Comparison of ENCODE assay signal across 9 cellular contexts in the genomic region with DNA sequence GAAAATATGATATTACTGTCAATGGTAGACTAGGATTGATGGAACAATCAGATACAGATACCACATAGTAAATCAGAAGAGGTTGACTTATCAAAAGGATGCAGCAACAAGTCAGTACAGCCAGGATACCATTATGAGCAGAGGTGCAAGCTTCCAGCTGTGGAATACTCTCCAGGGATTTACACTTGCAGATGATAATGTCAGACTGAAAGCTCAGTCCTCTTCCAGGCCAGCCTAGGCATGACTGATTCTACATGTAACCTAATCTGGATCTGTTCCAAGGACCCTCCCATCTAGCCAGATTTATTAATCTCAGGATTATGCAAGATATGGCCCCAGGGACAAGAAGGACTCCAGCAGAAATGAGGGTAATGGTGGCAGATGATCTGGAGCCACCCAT. TPM values are rescaled to one million over a fixed set of nuclear protein-coding genes. Genes with fewer than 3 reads are reported as not detected.
DNase-seq lines count a peak whose midpoint lies in the region; ATAC-seq and TF ChIP-seq lines count a peak whose summit lies in the region.
"Had no signal": no experiment of that assay in that cellular context is flagged by ENCODE, and none has a peak within 500 bp of the region (broad histone marks: within the 10 kb centered on the region; RNA-seq: fewer than 3 reads in every experiment).

No MANE protein-coding gene starts in this region.

- H3K27ac Mint-ChIP-seq in T-helper 1 cell treated with Interleukin-12 subunit alpha and Interleukin-12 subunit beta and Interleukin-4 antibody, amounts not matched to agents 30 μg/mL and 1 μg/mL, for 36 hours: peak overlapping the region; percentile 78
- peak overlapping the region; percentile 93 for H3K27ac Mint-ChIP-seq in activated naive CD8-positive, alpha-beta T cell treated with anti-CD3 and anti-CD28 coated beads for 36 hours

- DNase-seq in T-helper 1 cell (no peak), NCI-H2171 (lab: John Stamatoyannopoulos, UW) (peak; percentile 78), gastrocnemius medialis (no peak), osteoblast (ENCODE audit: insufficient read length, low spot score, missing footprints) (no peak)
- DNase-seq in activated naive CD8-positive, alpha-beta T cell treated with anti-CD3 and anti-CD28 coated beads for 36 hours: no peak
- DNase-seq: NCI-H1436 had no signal

- H3K27me3 Mint-ChIP-seq in T-helper 1 cell treated with Interleukin-12 subunit alpha and Interleukin-12 subunit beta and Interleukin-4 antibody, amounts not matched to agents 30 μg/mL and 1 μg/mL, for 36 hours (ENCODE audit: low read depth): no peaks in the 10 kb centered on the region
- H3K27me3 Mint-ChIP-seq in activated naive CD8-positive, alpha-beta T cell treated with anti-CD3 and anti-CD28 coated beads for 36 hours: no peaks in the 10 kb centered on the region

- no peak overlapping the region for H3K4me2 ChIP-seq in osteoblast (ENCODE audit: insufficient read depth, low read length)

- no peak for TF ChIP-seq POLR2A in gastrocnemius medialis (IDR thresholded peaks at IDR 0.05)

- H3K36me3 ChIP-seq in gastrocnemius medialis (no peaks in the 10 kb centered on the region), osteoblast (ENCODE audit: insufficient read depth, low read length) (no peaks in the 10 kb centered on the region)

- H3K4me3 ChIP-seq in gastrocnemius medialis (no peak overlapping the region), osteoblast (ENCODE audit: insufficient read depth, low read length) (no peak overlapping the region)

- no peaks in the 10 kb centered on the region for H3K9me3 ChIP-seq in gastrocnemius medialis
- H3K9me3 ChIP-seq in osteoblast (ENCODE audit: low read depth, low read length): no peaks in the 10 kb centered on the region

- in situ Hi-C loops in gastrocnemius medialis (cut with MboI; ENCODE audit: low sequenced_read_pairs in 4 of 4): no loop called here

- TF ChIP-seq CTCF in gastrocnemius medialis (IDR thresholded peaks at IDR 0.05 in 4 of 5, conservative IDR thresholded peaks at IDR 0.05 in 1 of 5) (no peak), osteoblast (IDR thresholded peaks at IDR 0.05; ENCODE audit: extremely low read depth, low read depth, low read length) (no peak)

- ATAC-seq in gastrocnemius medialis (no peak), HG03135 (IDR thresholded peaks at IDR 0.05; ENCODE audit: unreplicated experiment) (no peak), HG02981 (IDR thresholded peaks at IDR 0.05; ENCODE audit: unreplicated experiment) (no peak)

- H3K4me1 ChIP-seq in gastrocnemius medialis (peaks cover 81 to 87% of the 10 kb centered on the region in 2 donors), osteoblast (ENCODE audit: insufficient read depth, low read length) (peaks cover 24% of the 10 kb centered on the region)

- H3K4me3 Mint-ChIP-seq in T-helper 1 cell treated with Interleukin-12 subunit alpha and Interleukin-12 subunit beta and Interleukin-4 antibody, amounts not matched to agents 30 μg/mL and 1 μg/mL, for 36 hours: no peak overlapping the region
- H3K4me3 Mint-ChIP-seq in activated naive CD8-positive, alpha-beta T cell treated with anti-CD3 and anti-CD28 coated beads for 36 hours: no peak overlapping the region

- no peak overlapping the region for H2AFZ ChIP-seq in osteoblast (ENCODE audit: low read length)

- H4K20me1 ChIP-seq in osteoblast (ENCODE audit: insufficient read depth, low read length): no peaks in the 10 kb centered on the region

- intact Hi-C loops in gastrocnemius medialis (cut with DNase I; ENCODE audit: low total_unique reads): no loop called here

- peaks cover 33% of the 10 kb centered on the region for H3K4me1 Mint-ChIP-seq in T-helper 1 cell treated with Interleukin-12 subunit alpha and Interleukin-12 subunit beta and Interleukin-4 antibody, amounts not matched to agents 30 μg/mL and 1 μg/mL, for 36 hours (ENCODE audit: low read depth)
- peaks cover 40% of the 10 kb centered on the region for H3K4me1 Mint-ChIP-seq in activated naive CD8-positive, alpha-beta T cell treated with anti-CD3 and anti-CD28 coated beads for 36 hours

- H3K9me3 Mint-ChIP-seq in T-helper 1 cell treated with Interleukin-12 subunit alpha and Interleukin-12 subunit beta and Interleukin-4 antibody, amounts not matched to agents 30 μg/mL and 1 μg/mL, for 36 hours: peaks cover 5% of the 10 kb centered on the region
- no peaks in the 10 kb centered on the region for H3K9me3 Mint-ChIP-seq in activated naive CD8-positive, alpha-beta T cell treated with anti-CD3 and anti-CD28 coated beads for 36 hours

- H3K27me3 ChIP-seq in gastrocnemius medialis: no peaks in the 10 kb centered on the region
- H3K27me3 ChIP-seq in osteoblast (ENCODE audit: insufficient read depth, low read length): no peaks in the 10 kb centered on the region

- H3K79me2 ChIP-seq in osteoblast (ENCODE audit: insufficient read depth, low read length): no peaks in the 10 kb centered on the region

- H3K27ac ChIP-seq in gastrocnemius medialis: peak overlapping the region; percentile 84 to 92 (median 86)
- H3K27ac ChIP-seq in osteoblast (ENCODE audit: low read depth, low read length): no peak overlapping the region

- H3K36me3 Mint-ChIP-seq in T-helper 1 cell treated with Interleukin-12 subunit alpha and Interleukin-12 subunit beta and Interleukin-4 antibody, amounts not matched to agents 30 μg/mL and 1 μg/mL, for 36 hours (ENCODE audit: low read depth): peaks cover 5% of the 10 kb centered on the region
- peaks cover 57% of the 10 kb centered on the region for H3K36me3 Mint-ChIP-seq in activated naive CD8-positive, alpha-beta T cell treated with anti-CD3 and anti-CD28 coated beads for 36 hours

RNA-seq across cellular contexts. Expression of a gene that starts 8.2 kb away (rescaled TPM):
- under 1 TPM; 0.35 to 0.48 TPM for total RNA-seq in activated naive CD8-positive, alpha-beta T cell treated with anti-CD3 and anti-CD28 coated beads for 36 hours
- total RNA-seq in gastrocnemius medialis (100 to 1,000 TPM in 2 of 4 donors, 10 to 100 TPM in 2; 87.1 to 115 (median 99.6) TPM), osteoblast (5.8 and 5.9 TPM in 2 replicates)

Comparison
In these comparisons a context has a peak if more than half of its experiments do, and no peak if none do; other contexts are left out.
1. RNA of a gene that starts 8.2 kb away (total RNA-seq): 87.1 to 115 TPM in gastrocnemius medialis; 5.8 to 5.9 TPM in osteoblast and 0.35 to 0.48 TPM in activated naive CD8-positive, alpha-beta T cell treated with anti-CD3 and anti-CD28 coated beads for 36 hours; every median in the first group is over 10 times any median in the second.